ENCODE assay signal across 18 cellular contexts in the genomic region with DNA sequence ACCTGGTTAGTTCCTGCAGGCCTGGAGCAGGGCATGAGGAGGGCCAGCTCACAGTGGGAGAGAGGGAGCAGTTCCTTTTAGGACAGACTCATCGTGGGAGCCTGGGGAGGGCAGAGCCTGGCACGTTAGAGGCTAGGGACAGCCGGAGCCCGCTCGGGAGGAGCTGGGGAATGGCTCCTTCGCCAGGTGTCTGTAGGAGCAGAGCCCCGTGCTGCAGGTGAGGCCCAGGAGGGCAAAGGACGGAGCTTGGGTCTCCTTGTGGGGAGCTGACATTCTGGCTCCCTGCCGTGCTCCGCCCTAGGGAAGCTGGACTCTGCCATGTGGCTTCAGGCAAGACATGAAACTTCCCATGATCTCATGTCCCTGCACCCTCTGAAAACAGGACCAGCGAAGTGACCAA. TPM values are rescaled to one million over a fixed set of nuclear protein-coding genes. Genes with fewer than 3 reads are reported as not detected.
DNase-seq lines count a peak whose midpoint lies in the region; TF ChIP-seq lines count a peak whose summit lies in the region.
"Had no signal": no experiment of that assay in that cellular context is flagged by ENCODE, and none has a peak within 500 bp of the region (broad histone marks: within the 10 kb centered on the region; RNA-seq: fewer than 3 reads in every experiment).

No MANE protein-coding gene starts in this region.

- H3K36me3 Mint-ChIP-seq in nephron (ENCODE audit: low read depth), result no peaks in the 10 kb centered on the region
- H3K36me3 Mint-ChIP-seq: naive B cell had no signal

- H3K36me3 ChIP-seq in suprapubic skin, result no peaks in the 10 kb centered on the region
- H3K36me3 ChIP-seq in brain microvascular endothelial cell (replicated peaks), result no peaks in the 10 kb centered on the region
- H3K36me3 ChIP-seq: BE2C had no signal

- no peak for TF ChIP-seq CTCF in nephron (IDR thresholded peaks at IDR 0.05; ENCODE audit: unreplicated experiment in 3 of 3)
- no peak for TF ChIP-seq CTCF in suprapubic skin (IDR thresholded peaks at IDR 0.05)
- TF ChIP-seq CTCF in brain microvascular endothelial cell (IDR thresholded peaks at IDR 0.05; ENCODE audit: low read depth, low read length, missing control alignments), result no peak

- H3K27me3 Mint-ChIP-seq in nephron (ENCODE audit: low read depth), result peaks cover 4% of the 10 kb centered on the region
- H3K27me3 Mint-ChIP-seq: activated naive CD4-positive, alpha-beta T cell treated with anti-CD3 and anti-CD28 coated beads, Interleukin-2, amount 50 U/mL, for 24 hours; naive B cell had no signal

- H3K27ac ChIP-seq in caudate nucleus (ENCODE audit: low read depth, low read length) (peak overlapping the region; percentile 63), suprapubic skin (peak overlapping the region; percentile 90), brain microvascular endothelial cell (no peak overlapping the region)
- H3K27ac ChIP-seq: epithelial cell of prostate had no signal

- peak; percentile 71 for DNase-seq in HT-29 (ENCODE audit: low spot score)
- no peak for DNase-seq in caudate nucleus (lab: John Stamatoyannopoulos, UW)
- no peak for DNase-seq in suprapubic skin (ENCODE audit: low spot score in 2 of 2)
- no peak for DNase-seq in HUDEP-2 (lab: John Stamatoyannopoulos, UW; ENCODE audit: unreplicated experiment in 76 of 76)
- DNase-seq in NCI-H524 (lab: John Stamatoyannopoulos, UW), result no peak
- no peak for DNase-seq in brain microvascular endothelial cell
- no peak for DNase-seq in activated effector memory CD4-positive, alpha-beta T cell treated with Interleukin-2 at 50 U/mL for 16 hours
- DNase-seq: activated CD4-positive, CD25-positive, alpha-beta regulatory T cell treated with anti-CD3 and anti-CD28 coated beads, Interleukin-2, amount 50 U/mL, for 72 hours; activated CD8-positive, alpha-beta memory T cell treated with anti-CD3 and anti-CD28 coated beads, Interleukin-2, amount 50 U/mL, for 4 hours; BE2C; H9; hippocampal formation; naive B cell; NCI-H345; stimulated activated naive CD8-positive, alpha-beta T cell treated with anti-CD3 and anti-CD28 coated beads, Interleukin-15, Interleukin-2, amounts not matched to agents 100 U/mL and 50 U/mL, for 24 hours had no signal

- H3K4me1 ChIP-seq in suprapubic skin, result peaks cover 89% of the 10 kb centered on the region

- no peaks in the 10 kb centered on the region for H3K9me3 Mint-ChIP-seq in nephron
- H3K9me3 Mint-ChIP-seq: activated naive CD4-positive, alpha-beta T cell treated with anti-CD3 and anti-CD28 coated beads, Interleukin-2, amount 50 U/mL, for 24 hours; H9; naive B cell had no signal

- no peak overlapping the region for H3K4me3 ChIP-seq in suprapubic skin
- no peak overlapping the region for H3K4me3 ChIP-seq in brain microvascular endothelial cell (ENCODE audit: low read depth, low read length)

- peaks cover 89% of the 10 kb centered on the region for H3K4me1 Mint-ChIP-seq in nephron
- H3K4me1 Mint-ChIP-seq: activated naive CD4-positive, alpha-beta T cell treated with anti-CD3 and anti-CD28 coated beads, Interleukin-2, amount 50 U/mL, for 24 hours had no signal

- WGBS in suprapubic skin, result 91% methylated on average over 7 of the region's 11 CpGs

- no peaks in the 10 kb centered on the region for H3K27me3 ChIP-seq in suprapubic skin
- H3K27me3 ChIP-seq in brain microvascular endothelial cell (replicated peaks), result no peaks in the 10 kb centered on the region
- H3K27me3 ChIP-seq: BE2C had no signal

- H3K9me3 ChIP-seq in suprapubic skin, result no peaks in the 10 kb centered on the region
- H3K9me3 ChIP-seq: BE2C had no signal

- H3K27ac Mint-ChIP-seq in nephron, result peak overlapping the region in 2 of 3 experiments; percentile 81 to 89
- H3K27ac Mint-ChIP-seq: activated naive CD4-positive, alpha-beta T cell treated with anti-CD3 and anti-CD28 coated beads, Interleukin-2, amount 50 U/mL, for 24 hours had no signal

- TF ChIP-seq POLR2A in suprapubic skin (IDR thresholded peaks at IDR 0.05), result no peak

- H3K4me3 Mint-ChIP-seq in nephron, result no peak overlapping the region
- H3K4me3 Mint-ChIP-seq: activated naive CD4-positive, alpha-beta T cell treated with anti-CD3 and anti-CD28 coated beads, Interleukin-2, amount 50 U/mL, for 24 hours; H9; naive B cell had no signal

- in situ Hi-C loops in brain microvascular endothelial cell (cut with HindIII; ENCODE audit: low pct_ligation_motif_present, low sequenced_read_pairs), result no loop called here

- TF ChIP-seq EP300 in suprapubic skin (IDR thresholded peaks at IDR 0.05), result no peak

RNA-seq across cellular contexts. Expression of gene MTSS2, which starts 18.7 kb away (rescaled TPM):
- total RNA-seq in HT-29 (2014; rRNA removed; shearing (Covaris generic)), result 23.0 and 38.1 TPM in 2 replicates
- total RNA-seq in suprapubic skin, result 10 to 100 TPM; 30.1 to 58.7 (median 42.6) TPM

RNA-seq across cellular contexts. Expression of gene IL34, which starts 58.2 kb away (rescaled TPM):
- 9.1 and 11.5 TPM in 2 replicates for total RNA-seq in HT-29 (2014; rRNA removed; shearing (Covaris generic))
- total RNA-seq in suprapubic skin, result 100 to 1,000 TPM in 1 of 4 donors, 10 to 100 TPM in 3; 64.2 to 187 (median 92.5) TPM
